ENCODE assay signal across 9 cellular contexts in genomic region chr12:108511633-108512540, GRCh38. TPM values are rescaled to one million over a fixed set of nuclear protein-coding genes. Genes with fewer than 3 reads are reported as not detected.
DNase-seq lines count a peak whose midpoint lies in the region; ATAC-seq and TF ChIP-seq lines count a peak whose summit lies in the region.
"Had no signal": no experiment of that assay in that cellular context is flagged by ENCODE, and none has a peak within 500 bp of the region (broad histone marks: within the 10 kb centered on the region; RNA-seq: fewer than 3 reads in every experiment).

No MANE protein-coding gene starts in this region.

- 0 out of 2 replicates have a peak, but pooled peaks cover 6% of the 10 kb centered on the region for H3K4me1 ChIP-seq in MM.1S (ENCODE audit: low read length)
- peaks cover 0 to 14% of the 10 kb centered on the region in 2 donors for H3K4me1 ChIP-seq in right atrium auricular region

- DNase-seq in NCI-H510A treated with DMSO at 0.1 percent for 48 hours (lab: John Stamatoyannopoulos, UW) (peak; percentile 78), NCI-H510A (lab: John Stamatoyannopoulos, UW) (no peak), MM.1S (peak; percentile 72), SK-N-MC (ENCODE audit: low read depth, low spot score) (no peak), right atrium auricular region (ENCODE audit: low spot score) (peak; percentile 82), putamen (ENCODE audit: low spot score) (peak; percentile 77)
- DNase-seq in activated naive CD8-positive, alpha-beta T cell treated with anti-CD3 and anti-CD28 coated beads for 36 hours = peak; percentile 70

- H3K9me3 Mint-ChIP-seq in activated naive CD8-positive, alpha-beta T cell treated with anti-CD3 and anti-CD28 coated beads for 36 hours = no peaks in the 10 kb centered on the region

- no peak for ATAC-seq in HG02884 (IDR thresholded peaks at IDR 0.05; ENCODE audit: unreplicated experiment)

- no peaks in the 10 kb centered on the region for H4K20me1 ChIP-seq in MM.1S (ENCODE audit: insufficient read depth, low read length)

- H2AFZ ChIP-seq in MM.1S (ENCODE audit: low read length) = peak overlapping the region; percentile 77

- H3K36me3 ChIP-seq in MM.1S (replicated peaks; ENCODE audit: insufficient read depth, low read length) (no peaks in the 10 kb centered on the region), SK-N-MC (ENCODE audit: insufficient read depth, low read length) (no peaks in the 10 kb centered on the region), right atrium auricular region (no peaks in the 10 kb centered on the region)

- no peaks in the 10 kb centered on the region for H3K27me3 Mint-ChIP-seq in activated naive CD8-positive, alpha-beta T cell treated with anti-CD3 and anti-CD28 coated beads for 36 hours

- no peaks in the 10 kb centered on the region for H3K27me3 ChIP-seq in MM.1S (replicated peaks; ENCODE audit: insufficient read depth, low read length)
- H3K27me3 ChIP-seq in right atrium auricular region = no peaks in the 10 kb centered on the region
- H3K27me3 ChIP-seq: BLaER1 had no signal

- H3K27ac Mint-ChIP-seq in activated naive CD8-positive, alpha-beta T cell treated with anti-CD3 and anti-CD28 coated beads for 36 hours = no peak overlapping the region

- peak overlapping the region; percentile 85 for H3K4me2 ChIP-seq in MM.1S (ENCODE audit: low read depth, low read length)
- H3K4me2 ChIP-seq: BLaER1 had no signal

- no peak overlapping the region for H3K27ac ChIP-seq in MM.1S (ENCODE audit: low read length)
- H3K27ac ChIP-seq in SK-N-MC = no peak overlapping the region
- H3K27ac ChIP-seq in right atrium auricular region = no peak overlapping the region
- H3K27ac ChIP-seq: BLaER1 had no signal

- H3K36me3 Mint-ChIP-seq in activated naive CD8-positive, alpha-beta T cell treated with anti-CD3 and anti-CD28 coated beads for 36 hours = no peaks in the 10 kb centered on the region

- TF ChIP-seq CTCF in MM.1S (IDR thresholded peaks at IDR 0.05; ENCODE audit: low read length) = peak; percentile 91
- TF ChIP-seq CTCF in right atrium auricular region (IDR thresholded peaks at IDR 0.05) = peak; percentile 84 to 95

- H3K4me1 Mint-ChIP-seq in activated naive CD8-positive, alpha-beta T cell treated with anti-CD3 and anti-CD28 coated beads for 36 hours = peaks cover 24% of the 10 kb centered on the region

- peaks cover 17% of the 10 kb centered on the region for H3K79me2 ChIP-seq in MM.1S (ENCODE audit: low read length)

- H3K9me3 ChIP-seq in MM.1S (replicated peaks; ENCODE audit: insufficient read depth, low read length) (no peaks in the 10 kb centered on the region), SK-N-MC (ENCODE audit: low read depth, low read length) (no peaks in the 10 kb centered on the region), right atrium auricular region (peaks cover 0 to 5% of the 10 kb centered on the region in 2 donors)
- H3K9me3 ChIP-seq: BLaER1 had no signal

- H3K4me3 ChIP-seq in MM.1S (ENCODE audit: low read length) = peak overlapping the region; percentile 52
- H3K4me3 ChIP-seq in SK-N-MC = peak overlapping the region; percentile 57
- H3K4me3 ChIP-seq in right atrium auricular region = no peak overlapping the region
- H3K4me3 ChIP-seq: BLaER1 had no signal

- H3K9ac ChIP-seq in MM.1S (ENCODE audit: low read length) = peak overlapping the region; percentile 6; the same call in 1 of the 2 replicates
- no peak overlapping the region for H3K9ac ChIP-seq in SK-N-MC (ENCODE audit: insufficient read length)
- H3K9ac ChIP-seq: BLaER1 had no signal

- no peaks in the 10 kb centered on the region for H3F3A ChIP-seq in MM.1S (ENCODE audit: insufficient read depth, low read length)

- no peaks in the 10 kb centered on the region for H3K9me2 ChIP-seq in MM.1S (replicated peaks; ENCODE audit: insufficient read depth, low read length)

- peak overlapping the region; percentile 14 for H3K4me3 Mint-ChIP-seq in activated naive CD8-positive, alpha-beta T cell treated with anti-CD3 and anti-CD28 coated beads for 36 hours

RNA-seq across cellular contexts. Expression of gene FICD, which starts 3.2 kb away (rescaled TPM):
- total RNA-seq in activated naive CD8-positive, alpha-beta T cell treated with anti-CD3 and anti-CD28 coated beads for 36 hours = 1 to 10 TPM; 4.2 to 4.3 TPM
- 1 to 10 TPM; 2.6 to 7.5 TPM for total RNA-seq in right atrium auricular region

RNA-seq across cellular contexts. Expression of gene SART3, which starts 49.1 kb away (rescaled TPM):
- 10 to 100 TPM; 78.7 to 80.9 TPM for total RNA-seq in activated naive CD8-positive, alpha-beta T cell treated with anti-CD3 and anti-CD28 coated beads for 36 hours
- 10 to 100 TPM; 33.4 to 44.4 TPM for total RNA-seq in right atrium auricular region

RNA-seq across cellular contexts. Expression of gene ISCU, which starts 50.5 kb away (rescaled TPM):
- total RNA-seq in activated naive CD8-positive, alpha-beta T cell treated with anti-CD3 and anti-CD28 coated beads for 36 hours = 10 to 100 TPM; 69.5 TPM
- total RNA-seq in right atrium auricular region = 100 to 1,000 TPM; 421 to 433 TPM

Comparison
In these comparisons a context has a peak if more than half of its experiments do, and no peak if none do; other contexts are left out.
1. DNase-seq: peak in NCI-H510A treated with DMSO at 0.1 percent for 48 hours (single experiment), MM.1S (single experiment), activated naive CD8-positive, alpha-beta T cell treated with anti-CD3 and anti-CD28 coated beads for 36 hours (single experiment), right atrium auricular region (single experiment) and putamen (single experiment); none in NCI-H510A (single experiment) and SK-N-MC (single experiment).
2. H3K4me3 ChIP-seq: peak in MM.1S (single experiment) and SK-N-MC (single experiment); none in right atrium auricular region (0 of 2).
3. RNA of gene ISCU, which starts 50.5 kb away (total RNA-seq): 421 to 433 TPM in right atrium auricular region; 69.5 TPM in activated naive CD8-positive, alpha-beta T cell treated with anti-CD3 and anti-CD28 coated beads for 36 hours; every median in the first group is over 4 times any median in the second.